ENCODE assay signal across 16 cellular contexts in genomic region chr21:39630191-39630591, GRCh38. TPM values are rescaled to one million over a fixed set of nuclear protein-coding genes. Genes with fewer than 3 reads are reported as not detected.
DNase-seq lines count a peak whose midpoint lies in the region; ATAC-seq, FAIRE-seq and TF ChIP-seq lines count a peak whose summit lies in the region.
"Had no signal": no experiment of that assay in that cellular context is flagged by ENCODE, and none has a peak within 500 bp of the region (broad histone marks: within the 10 kb centered on the region; RNA-seq: fewer than 3 reads in every experiment).

No MANE protein-coding gene starts in this region.

- CTCF ChIA-PET in CD8-positive, alpha-beta T cell (lab: Charles Lee) = no interaction called here

- H3K4me2 ChIP-seq in BLaER1 treated with 17β-estradiol and CSF1 and Interleukin-3, amounts not matched to agents 10 nM and 100 nM = peak overlapping the region in 9 of 11 experiments; percentile 10 to 62 (median 29); a peak in 16 of 22 replicates
- peak overlapping the region; percentile 82 for H3K4me2 ChIP-seq in astrocyte (ENCODE audit: low read length)

- H3K4me1 ChIP-seq in BLaER1 treated with 17β-estradiol and CSF1 and Interleukin-3, amounts not matched to agents 10 nM and 100 nM = peaks cover 0 to 10% (median 9%) of the 10 kb centered on the region in 10 experiments; a peak in 13 of 20 replicates
- peaks cover 45% of the 10 kb centered on the region for H3K4me1 ChIP-seq in astrocyte (ENCODE audit: insufficient read depth, low read length)
- H3K4me1 ChIP-seq in CD8-positive, alpha-beta T cell (ENCODE audit: insufficient read depth, low read length) = no peaks in the 10 kb centered on the region

- TF ChIP-seq CTCF in astrocyte (IDR thresholded peaks at IDR 0.05; ENCODE audit: insufficient read depth, low read depth, low read length) (no peak), kidney epithelial cell (IDR thresholded peaks at IDR 0.05; ENCODE audit: insufficient read depth, low read length, poor library complexity, severe bottlenecking) (no peak)
- no peak for TF ChIP-seq CTCF in CD8-positive, alpha-beta T cell (IDR thresholded peaks at IDR 0.05)

- peaks cover 48% of the 10 kb centered on the region for H3K4me1 Mint-ChIP-seq in astrocyte (ENCODE audit: low read depth, unreplicated experiment)
- no peaks in the 10 kb centered on the region for H3K4me1 Mint-ChIP-seq in CD8-positive, alpha-beta T cell (ENCODE audit: low read depth)
- H3K4me1 Mint-ChIP-seq: activated naive CD4-positive, alpha-beta T cell treated with anti-CD3 and anti-CD28 coated beads, Interleukin-2, amount 10 ng/mL, durations not matched to agents 7 days and 5 days; stimulated activated naive B cell treated with anti-CD40 and anti-IgM and Interleukin-4, amounts not matched to agents 10 μg/mL and 1 μg/mL and 100 μg/mL, for 72 hours had no signal

- peak overlapping the region; percentile 59 for H3K27ac Mint-ChIP-seq in astrocyte (ENCODE audit: unreplicated experiment)
- H3K27ac Mint-ChIP-seq in CD8-positive, alpha-beta T cell = no peak overlapping the region
- H3K27ac Mint-ChIP-seq: activated naive CD4-positive, alpha-beta T cell treated with anti-CD3 and anti-CD28 coated beads, Interleukin-2, amount 10 ng/mL, durations not matched to agents 7 days and 5 days; effector memory CD8-positive, alpha-beta T cell; stimulated activated naive B cell treated with anti-CD40 and anti-IgM and Interleukin-4, amounts not matched to agents 10 μg/mL and 1 μg/mL and 100 μg/mL, for 72 hours had no signal

- H3K27me3 ChIP-seq in BLaER1 treated with 17β-estradiol and CSF1 and Interleukin-3, amounts not matched to agents 10 nM and 100 nM = no peaks in the 10 kb centered on the region
- H3K27me3 ChIP-seq in astrocyte (ENCODE audit: insufficient read depth, low read length) (no peaks in the 10 kb centered on the region), kidney epithelial cell (ENCODE audit: control insufficient read depth, insufficient read depth, low read length) (no peaks in the 10 kb centered on the region)
- H3K27me3 ChIP-seq in CD8-positive, alpha-beta T cell (ENCODE audit: insufficient read depth, low read length) = peaks cover 3% of the 10 kb centered on the region

- peak; percentile 78 for FAIRE-seq in astrocyte (lab: Jason Lieb, UNC)

- DNase-seq in LHCN-M2 (ENCODE audit: low read depth) = peak; percentile 64
- DNase-seq in astrocyte (ENCODE audit: low read depth) = peak; percentile 79
- peak; percentile 75 for DNase-seq in kidney epithelial cell (ENCODE audit: low read depth)
- no peak for DNase-seq in CD8-positive, alpha-beta T cell
- DNase-seq in stimulated activated CD8-positive, alpha-beta memory T cell treated with anti-CD3 and anti-CD28 coated beads, Interleukin-4, amount 100 ng/mL, for 48 hours = no peak
- DNase-seq in SIG-M5 (lab: John Stamatoyannopoulos, UW) = no peak
- DNase-seq: activated CD8-positive, alpha-beta memory T cell treated with anti-CD3 and anti-CD28 coated beads, Interleukin-2, amount 50 U/mL, for 4 hours; activated naive CD4-positive, alpha-beta T cell treated with anti-CD3 and anti-CD28 coated beads, Interleukin-2, amount 10 ng/mL, durations not matched to agents 7 days and 5 days; effector memory CD8-positive, alpha-beta T cell; glutamatergic neuron; NCI-H446; stimulated activated naive B cell treated with anti-CD40 and anti-IgM and Interleukin-4, amounts not matched to agents 10 μg/mL and 1 μg/mL and 100 μg/mL, for 72 hours had no signal

- H2AFZ ChIP-seq in astrocyte (ENCODE audit: low read depth, low read length) = peak overlapping the region; percentile 57

- no peaks in the 10 kb centered on the region for H4K20me1 ChIP-seq in BLaER1 treated with 17β-estradiol and CSF1 and Interleukin-3, amounts not matched to agents 10 nM and 100 nM
- no peaks in the 10 kb centered on the region for H4K20me1 ChIP-seq in astrocyte (ENCODE audit: insufficient read depth, low read length)

- peak overlapping the region; percentile 71 for H3K4me3 Mint-ChIP-seq in astrocyte (ENCODE audit: unreplicated experiment)
- no peak overlapping the region for H3K4me3 Mint-ChIP-seq in CD8-positive, alpha-beta T cell
- H3K4me3 Mint-ChIP-seq: activated naive CD4-positive, alpha-beta T cell treated with anti-CD3 and anti-CD28 coated beads, Interleukin-2, amount 10 ng/mL, durations not matched to agents 7 days and 5 days; effector memory CD8-positive, alpha-beta T cell; stimulated activated naive B cell treated with anti-CD40 and anti-IgM and Interleukin-4, amounts not matched to agents 10 μg/mL and 1 μg/mL and 100 μg/mL, for 72 hours had no signal

- ATAC-seq in CD8-positive, alpha-beta T cell = no peak
- no peak for ATAC-seq in HG03571 (IDR thresholded peaks at IDR 0.05; ENCODE audit: unreplicated experiment)
- ATAC-seq: activated CD4-positive, CD25-positive, alpha-beta regulatory T cell treated with anti-CD3 and anti-CD28 coated beads, Interleukin-2, amount 50 U/mL, for 24 hours; effector memory CD8-positive, alpha-beta T cell; stimulated activated naive B cell treated with anti-CD40 and anti-IgM and Interleukin-4, amounts not matched to agents 10 μg/mL and 1 μg/mL and 100 μg/mL, for 72 hours had no signal

- no peaks in the 10 kb centered on the region for H3K36me3 Mint-ChIP-seq in astrocyte (ENCODE audit: low read depth, unreplicated experiment)
- no peaks in the 10 kb centered on the region for H3K36me3 Mint-ChIP-seq in CD8-positive, alpha-beta T cell
- H3K36me3 Mint-ChIP-seq: activated naive CD4-positive, alpha-beta T cell treated with anti-CD3 and anti-CD28 coated beads, Interleukin-2, amount 10 ng/mL, durations not matched to agents 7 days and 5 days; stimulated activated naive B cell treated with anti-CD40 and anti-IgM and Interleukin-4, amounts not matched to agents 10 μg/mL and 1 μg/mL and 100 μg/mL, for 72 hours had no signal

- no peaks in the 10 kb centered on the region for H3K36me3 ChIP-seq in BLaER1 treated with 17β-estradiol and CSF1 and Interleukin-3, amounts not matched to agents 10 nM and 100 nM
- no peaks in the 10 kb centered on the region for H3K36me3 ChIP-seq in astrocyte (ENCODE audit: insufficient read depth, low read length)
- peaks cover 1% of the 10 kb centered on the region for H3K36me3 ChIP-seq in kidney epithelial cell (ENCODE audit: control insufficient read depth, insufficient read depth, low read length)
- no peaks in the 10 kb centered on the region for H3K36me3 ChIP-seq in CD8-positive, alpha-beta T cell (ENCODE audit: insufficient read depth, low read length)
- H3K36me3 ChIP-seq: neutrophil had no signal

- no peak overlapping the region for H3K4me3 ChIP-seq in BLaER1 treated with 17β-estradiol and CSF1 and Interleukin-3, amounts not matched to agents 10 nM and 100 nM
- H3K4me3 ChIP-seq in astrocyte (ENCODE audit: insufficient read depth, low read depth, low read length) = peak overlapping the region; percentile 51
- peak overlapping the region; percentile 43 for H3K4me3 ChIP-seq in kidney epithelial cell (ENCODE audit: low read depth, low read length)
- no peak overlapping the region for H3K4me3 ChIP-seq in CD8-positive, alpha-beta T cell (ENCODE audit: low read depth, low read length)

- H3K9ac ChIP-seq in BLaER1 treated with 17β-estradiol and CSF1 and Interleukin-3, amounts not matched to agents 10 nM and 100 nM = no peak overlapping the region
- peak overlapping the region; percentile 60 for H3K9ac ChIP-seq in astrocyte (ENCODE audit: low read length)

- no peaks in the 10 kb centered on the region for H3K9me3 Mint-ChIP-seq in astrocyte (ENCODE audit: unreplicated experiment)
- peaks cover 7% of the 10 kb centered on the region for H3K9me3 Mint-ChIP-seq in CD8-positive, alpha-beta T cell
- H3K9me3 Mint-ChIP-seq: activated naive CD4-positive, alpha-beta T cell treated with anti-CD3 and anti-CD28 coated beads, Interleukin-2, amount 10 ng/mL, durations not matched to agents 7 days and 5 days had no signal

- peaks cover under 1 to 17% (median 6%) of the 10 kb centered on the region in 11 experiments; a peak in 8 of 22 replicates for H3K9me3 ChIP-seq in BLaER1 treated with 17β-estradiol and CSF1 and Interleukin-3, amounts not matched to agents 10 nM and 100 nM (replicated peaks in 1 of 11)
- H3K9me3 ChIP-seq in astrocyte (ENCODE audit: insufficient read depth, low read depth, low read length) = no peaks in the 10 kb centered on the region
- H3K9me3 ChIP-seq in CD8-positive, alpha-beta T cell (ENCODE audit: low read length) = no peaks in the 10 kb centered on the region
- H3K9me3 ChIP-seq: neutrophil had no signal

- intact Hi-C loops in CD8-positive, alpha-beta T cell (cut with DNase I, micrococcal nuclease) = no loop called here

- no peak overlapping the region for H3K27ac ChIP-seq in BLaER1 treated with 17β-estradiol and CSF1 and Interleukin-3, amounts not matched to agents 10 nM and 100 nM
- peak overlapping the region; percentile 53 for H3K27ac ChIP-seq in astrocyte (ENCODE audit: low read depth, low read length)
- no peak overlapping the region for H3K27ac ChIP-seq in CD8-positive, alpha-beta T cell (ENCODE audit: low read depth, low read length)
- H3K27ac ChIP-seq: neutrophil had no signal

- POLR2A ChIA-PET in CD8-positive, alpha-beta T cell (lab: Charles Lee) = no interaction called here

- H3K79me2 ChIP-seq in astrocyte (ENCODE audit: insufficient read depth, low read length) = peaks cover 6% of the 10 kb centered on the region

- no peaks in the 10 kb centered on the region for H3K27me3 Mint-ChIP-seq in astrocyte (ENCODE audit: low read depth, unreplicated experiment)
- H3K27me3 Mint-ChIP-seq in CD8-positive, alpha-beta T cell (ENCODE audit: low read depth) = peaks cover 8% of the 10 kb centered on the region
- H3K27me3 Mint-ChIP-seq: activated naive CD4-positive, alpha-beta T cell treated with anti-CD3 and anti-CD28 coated beads, Interleukin-2, amount 10 ng/mL, durations not matched to agents 7 days and 5 days had no signal

RNA-seq across cellular contexts. Expression of gene B3GALT5, which starts 17.5 kb away (rescaled TPM):
- 1.3 and 1.6 TPM in 2 replicates for total RNA-seq in LHCN-M2 (2014; rRNA removed)
- polyA plus RNA-seq in LHCN-M2 (2012) = 0.22 TPM
- total RNA-seq in astrocyte = 2.2 and 2.5 TPM in 2 replicates
- total RNA-seq in kidney epithelial cell = 4.3 and 5.8 TPM in 2 replicates
- total RNA-seq in CD8-positive, alpha-beta T cell = not detected

Comparison
In these comparisons a context has a peak if more than half of its experiments do, and no peak if none do; other contexts are left out.
1. H3K4me3 ChIP-seq: peak in astrocyte (single experiment) and kidney epithelial cell (single experiment); none in BLaER1 treated with 17β-estradiol and CSF1 and Interleukin-3, amounts not matched to agents 10 nM and 100 nM (0 of 10) and CD8-positive, alpha-beta T cell (single experiment).
2. DNase-seq: peak in LHCN-M2 (single experiment), astrocyte (single experiment) and kidney epithelial cell (single experiment); none in CD8-positive, alpha-beta T cell (0 of 7), stimulated activated CD8-positive, alpha-beta memory T cell treated with anti-CD3 and anti-CD28 coated beads, Interleukin-4, amount 100 ng/mL, for 48 hours (single experiment) and SIG-M5 (single experiment).